20 cellular contexts compared by ENCODE assay signal in genomic region chrX:52979993-52980392, GRCh38. TPM values are rescaled to one million over a fixed set of nuclear protein-coding genes. Genes with fewer than 3 reads are reported as not detected.
A peak's percentile ranks its signal among the peaks of the same experiment; 100 is the strongest.
DNase-seq lines count a peak whose midpoint lies in the region; ATAC-seq, FAIRE-seq and TF ChIP-seq lines count a peak whose summit lies in the region.
"Had no signal": no experiment of that assay in that cellular context is flagged by ENCODE, and none has a peak within 500 bp of the region (broad histone marks: within the 10 kb centered on the region; RNA-seq: fewer than 3 reads in every experiment).

No MANE protein-coding gene starts in this region.

- H3K36me3 ChIP-seq in left ventricle myocardium inferior (no peaks in the 10 kb centered on the region), astrocyte (ENCODE audit: insufficient read depth, low read length) (no peaks in the 10 kb centered on the region), upper lobe of right lung (no peaks in the 10 kb centered on the region)

- peaks cover 5% of the 10 kb centered on the region for H3K79me2 ChIP-seq in astrocyte (ENCODE audit: insufficient read depth, low read length)

- no peaks in the 10 kb centered on the region for H3K27me3 Mint-ChIP-seq in astrocyte (ENCODE audit: low read depth, unreplicated experiment)
- no peaks in the 10 kb centered on the region for H3K27me3 Mint-ChIP-seq in activated naive CD4-positive, alpha-beta T cell treated with anti-CD3 and anti-CD28 coated beads, Interleukin-2, amount 10 ng/mL, durations not matched to agents 7 days and 5 days
- no peaks in the 10 kb centered on the region for H3K27me3 Mint-ChIP-seq in T-helper 2 cell treated with Interferon-gamma antibody and Interleukin-4, amounts not matched to agents 5 μg/mL and 100 μg/mL, for 36 hours (ENCODE audit: low read depth)
- H3K27me3 Mint-ChIP-seq: activated B cell treated with CpG ODN at 0.5 μM for 24 hours; activated T-helper 17 cell treated with anti-CD3 and anti-CD28 coated beads, Interleukin-2, amount 50 U/mL, for 72 hours had no signal

- peak overlapping the region; percentile 18 for H3K9ac ChIP-seq in astrocyte (ENCODE audit: low read length)

- intact Hi-C loops in left ventricle myocardium inferior (cut with micrococcal nuclease) (no loop called here), Right ventricle myocardium superior (cut with DNase I) (no loop called here), upper lobe of right lung (cut with DNase I) (no loop called here)

- no peak for TF ChIP-seq CTCF in left ventricle myocardium inferior (IDR thresholded peaks at IDR 0.05; ENCODE audit: borderline replicate concordance)
- TF ChIP-seq CTCF in astrocyte (IDR thresholded peaks at IDR 0.05; ENCODE audit: insufficient read depth, low read depth, low read length) = no peak
- TF ChIP-seq CTCF in upper lobe of right lung (IDR thresholded peaks at IDR 0.05) = no peak

- H3K27me3 ChIP-seq in left ventricle myocardium inferior (ENCODE audit: low read depth) = no peaks in the 10 kb centered on the region
- H3K27me3 ChIP-seq in astrocyte (ENCODE audit: insufficient read depth, low read length) = no peaks in the 10 kb centered on the region
- H3K27me3 ChIP-seq in upper lobe of right lung = no peaks in the 10 kb centered on the region

- H3K4me3 Mint-ChIP-seq in astrocyte (ENCODE audit: unreplicated experiment) = peak overlapping the region; percentile 46
- no peak overlapping the region for H3K4me3 Mint-ChIP-seq in activated naive CD4-positive, alpha-beta T cell treated with anti-CD3 and anti-CD28 coated beads, Interleukin-2, amount 10 ng/mL, durations not matched to agents 7 days and 5 days
- H3K4me3 Mint-ChIP-seq in T-helper 2 cell treated with Interferon-gamma antibody and Interleukin-4, amounts not matched to agents 5 μg/mL and 100 μg/mL, for 36 hours = no peak overlapping the region
- H3K4me3 Mint-ChIP-seq: activated B cell treated with CpG ODN at 0.5 μM for 24 hours; activated T-helper 17 cell treated with anti-CD3 and anti-CD28 coated beads, Interleukin-2, amount 50 U/mL, for 72 hours; CD8-positive, alpha-beta memory T cell; natural killer cell had no signal

- DNase-seq in left ventricle myocardium inferior (no peak), Right ventricle myocardium superior (no peak), astrocyte (ENCODE audit: low read depth) (peak; percentile 38), mesenteric fat pad (ENCODE audit: low spot score) (peak; percentile 18), upper lobe of right lung (no peak)
- no peak for DNase-seq in activated naive CD4-positive, alpha-beta T cell treated with anti-CD3 and anti-CD28 coated beads, Interleukin-2, amount 10 ng/mL, durations not matched to agents 7 days and 5 days
- no peak for DNase-seq in T-helper 2 cell treated with Interferon-gamma antibody and Interleukin-4, amounts not matched to agents 5 μg/mL and 100 μg/mL, for 36 hours (ENCODE audit: low spot score)
- DNase-seq: activated B cell treated with CpG ODN at 0.5 μM for 24 hours; CD8-positive, alpha-beta memory T cell; cortex of kidney; left colon; MM.1S; natural killer cell; NCI-H2081; NCI-H748 treated with DMSO at 0.1 percent for 48 hours; T-helper 1 cell had no signal

- peaks cover 21% of the 10 kb centered on the region for H3K4me1 Mint-ChIP-seq in astrocyte (ENCODE audit: low read depth, unreplicated experiment)
- no peaks in the 10 kb centered on the region for H3K4me1 Mint-ChIP-seq in activated naive CD4-positive, alpha-beta T cell treated with anti-CD3 and anti-CD28 coated beads, Interleukin-2, amount 10 ng/mL, durations not matched to agents 7 days and 5 days
- H3K4me1 Mint-ChIP-seq in T-helper 2 cell treated with Interferon-gamma antibody and Interleukin-4, amounts not matched to agents 5 μg/mL and 100 μg/mL, for 36 hours (ENCODE audit: low read depth) = no peaks in the 10 kb centered on the region
- H3K4me1 Mint-ChIP-seq: activated T-helper 17 cell treated with anti-CD3 and anti-CD28 coated beads, Interleukin-2, amount 50 U/mL, for 72 hours; CD8-positive, alpha-beta memory T cell had no signal

- peak overlapping the region; percentile 93 for H3K27ac Mint-ChIP-seq in astrocyte (ENCODE audit: unreplicated experiment)
- no peak overlapping the region for H3K27ac Mint-ChIP-seq in activated naive CD4-positive, alpha-beta T cell treated with anti-CD3 and anti-CD28 coated beads, Interleukin-2, amount 10 ng/mL, durations not matched to agents 7 days and 5 days
- H3K27ac Mint-ChIP-seq in T-helper 2 cell treated with Interferon-gamma antibody and Interleukin-4, amounts not matched to agents 5 μg/mL and 100 μg/mL, for 36 hours = no peak overlapping the region
- H3K27ac Mint-ChIP-seq: activated B cell treated with CpG ODN at 0.5 μM for 24 hours; activated T-helper 17 cell treated with anti-CD3 and anti-CD28 coated beads, Interleukin-2, amount 50 U/mL, for 72 hours; natural killer cell had no signal

- FAIRE-seq in astrocyte (lab: Jason Lieb, UNC) = no peak
- FAIRE-seq: H54 had no signal

- H3K9me3 Mint-ChIP-seq in astrocyte (ENCODE audit: unreplicated experiment) = no peaks in the 10 kb centered on the region
- H3K9me3 Mint-ChIP-seq in activated naive CD4-positive, alpha-beta T cell treated with anti-CD3 and anti-CD28 coated beads, Interleukin-2, amount 10 ng/mL, durations not matched to agents 7 days and 5 days = no peaks in the 10 kb centered on the region
- H3K9me3 Mint-ChIP-seq in T-helper 2 cell treated with Interferon-gamma antibody and Interleukin-4, amounts not matched to agents 5 μg/mL and 100 μg/mL, for 36 hours = no peaks in the 10 kb centered on the region
- H3K9me3 Mint-ChIP-seq: activated B cell treated with CpG ODN at 0.5 μM for 24 hours; activated T-helper 17 cell treated with anti-CD3 and anti-CD28 coated beads, Interleukin-2, amount 50 U/mL, for 72 hours; CD8-positive, alpha-beta memory T cell; natural killer cell had no signal

- H3K9me3 ChIP-seq in left ventricle myocardium inferior (replicated peaks) (no peaks in the 10 kb centered on the region), astrocyte (ENCODE audit: insufficient read depth, low read depth, low read length) (no peaks in the 10 kb centered on the region), upper lobe of right lung (no peaks in the 10 kb centered on the region)

- H3K4me2 ChIP-seq in astrocyte (ENCODE audit: low read length) = peak overlapping the region; percentile 52

- H4K20me1 ChIP-seq in astrocyte (ENCODE audit: insufficient read depth, low read length) = no peaks in the 10 kb centered on the region

- H3K4me1 ChIP-seq in left ventricle myocardium inferior (peaks cover 23% of the 10 kb centered on the region), astrocyte (ENCODE audit: insufficient read depth, low read length) (peaks cover 21% of the 10 kb centered on the region), upper lobe of right lung (no peaks in the 10 kb centered on the region)

- H3K4me3 ChIP-seq in left ventricle myocardium inferior (no peak overlapping the region), astrocyte (ENCODE audit: insufficient read depth, low read depth, low read length) (no peak overlapping the region), upper lobe of right lung (no peak overlapping the region)

- no peak for ATAC-seq in Right ventricle myocardium superior (ENCODE audit: poor library complexity)
- no peak for ATAC-seq in upper lobe of right lung
- no peak for ATAC-seq in GM18520 (IDR thresholded peaks at IDR 0.05; ENCODE audit: unreplicated experiment)
- ATAC-seq: left colon, natural killer cell had no signal

- no peaks in the 10 kb centered on the region for H3K36me3 Mint-ChIP-seq in astrocyte (ENCODE audit: low read depth, unreplicated experiment)
- H3K36me3 Mint-ChIP-seq in activated naive CD4-positive, alpha-beta T cell treated with anti-CD3 and anti-CD28 coated beads, Interleukin-2, amount 10 ng/mL, durations not matched to agents 7 days and 5 days = no peaks in the 10 kb centered on the region
- H3K36me3 Mint-ChIP-seq in T-helper 2 cell treated with Interferon-gamma antibody and Interleukin-4, amounts not matched to agents 5 μg/mL and 100 μg/mL, for 36 hours (ENCODE audit: low read depth) = no peaks in the 10 kb centered on the region
- H3K36me3 Mint-ChIP-seq: CD8-positive, alpha-beta memory T cell; natural killer cell had no signal

- H3K27ac ChIP-seq in left ventricle myocardium inferior (replicated peaks) (peak overlapping the region; percentile 51), astrocyte (ENCODE audit: low read depth, low read length) (peak overlapping the region; percentile 38), upper lobe of right lung (peak overlapping the region; percentile 63)
- H3K27ac ChIP-seq: epithelial cell of prostate had no signal

- no peak overlapping the region for H2AFZ ChIP-seq in astrocyte (ENCODE audit: low read depth, low read length)

- CTCF ChIA-PET in activated naive CD4-positive, alpha-beta T cell treated with anti-CD3 and anti-CD28 coated beads, Interleukin-2, amount 10 ng/mL, durations not matched to agents 7 days and 5 days (lab: Charles Lee) = no interaction called here

RNA-seq across cellular contexts. Expression of gene FAM156A, which starts 21.7 kb away (rescaled TPM):
- 12.1 TPM for total RNA-seq in left ventricle myocardium inferior
- total RNA-seq in Right ventricle myocardium superior = 7.6 TPM
- total RNA-seq in astrocyte = 24.1 and 24.2 TPM in 2 replicates
- total RNA-seq in mesenteric fat pad = 31.8 TPM
- total RNA-seq in upper lobe of right lung = 23.3 TPM

Comparison
In these comparisons a context has a peak if more than half of its experiments do, and no peak if none do; other contexts are left out.
1. DNase-seq: peak in astrocyte (single experiment) and mesenteric fat pad (single experiment); none in left ventricle myocardium inferior (single experiment), Right ventricle myocardium superior (single experiment), upper lobe of right lung (single experiment), activated naive CD4-positive, alpha-beta T cell treated with anti-CD3 and anti-CD28 coated beads, Interleukin-2, amount 10 ng/mL, durations not matched to agents 7 days and 5 days (single experiment) and T-helper 2 cell treated with Interferon-gamma antibody and Interleukin-4, amounts not matched to agents 5 μg/mL and 100 μg/mL, for 36 hours (single experiment).
2. Peak in every context shown above with its lines, with median percentiles within 50 percentile points of each other: H3K27ac ChIP-seq.